ENCODE assay signal across 20 cellular contexts in the genomic region with DNA sequence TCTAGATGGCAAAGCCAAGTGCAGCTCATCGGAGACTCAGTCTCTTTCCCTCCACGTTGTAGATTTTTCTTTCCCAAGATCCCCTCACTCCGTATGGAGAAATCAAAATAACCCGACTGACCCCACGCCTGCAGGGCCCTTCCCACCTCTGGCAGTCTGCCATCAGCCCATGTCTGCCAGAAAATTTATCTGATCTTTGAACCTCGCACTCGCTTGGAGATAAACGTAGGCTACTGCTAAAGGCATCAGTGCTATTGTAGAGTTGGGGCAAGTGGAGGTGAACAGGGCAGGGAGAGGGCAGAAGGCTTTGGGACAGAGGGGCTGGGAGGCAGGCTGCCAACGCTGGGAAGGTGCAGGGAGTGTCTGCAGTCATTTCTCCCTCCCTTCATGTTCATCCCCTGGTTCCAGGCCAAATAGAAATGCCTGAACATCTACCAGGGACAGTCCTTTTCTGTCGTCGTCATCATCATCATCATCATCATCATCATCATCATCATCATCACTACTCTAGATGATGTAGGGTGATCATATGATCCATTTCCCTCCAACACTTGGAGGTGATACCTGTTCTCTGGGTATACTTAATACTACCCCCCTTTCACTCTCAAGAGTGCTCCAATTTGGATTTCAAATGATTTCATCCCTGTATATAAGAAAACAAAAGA.
A peak's percentile ranks its signal among the peaks of the same experiment; 100 is the strongest.
DNase-seq lines count a peak whose midpoint lies in the region; ATAC-seq, FAIRE-seq and TF ChIP-seq lines count a peak whose summit lies in the region.
"Had no signal": no experiment of that assay in that cellular context is flagged by ENCODE, and none has a peak within 500 bp of the region (broad histone marks: within the 10 kb centered on the region; RNA-seq: fewer than 3 reads in every experiment).

No MANE protein-coding gene starts in this region.

- POLR2A ChIA-PET in HepG2 (lab: Yijun Ruan, JAX): no interaction called here

- WGBS in HepG2 (ENCODE audit: low lambda C conversion rate): 5% methylated on average over 11 of the region's 11 CpGs
- WGBS in small intestine, 3 donors: 9 to 40% (median 20%) methylated on average over 11 of the region's 11 CpGs

- FAIRE-seq in HepG2 (lab: Jason Lieb, UNC) (peak; percentile 80), small intestine (lab: Jason Lieb, UNC) (no peak)
- FAIRE-seq: G401.6 had no signal

- no peak for TF ChIP-seq POLR2A in HepG2 (IDR thresholded peaks at IDR 0.05; ENCODE audit: insufficient read depth in 1 of 2, low read depth in 2 of 2, low read length in 2 of 2)

- TF ChIP-seq EP300 in HepG2 (IDR thresholded peaks at IDR 0.05; ENCODE audit: low read depth in 2 of 2, low read length in 2 of 2) (peak in 1 of 2 experiments; percentile 52; a peak in 2 of 4 replicates), HepG2 (CRISPR knock-in tag; IDR thresholded peaks at IDR 0.05; ENCODE audit: borderline replicate concordance) (no peak)

- H3K9me3 Mint-ChIP-seq in immature natural killer cell: no peaks in the 10 kb centered on the region
- H3K9me3 Mint-ChIP-seq: H9 had no signal

- H3K79me2 ChIP-seq in HepG2 (ENCODE audit: insufficient read depth, low read length): no peaks in the 10 kb centered on the region

- peak overlapping the region in 1 of 3 experiments; percentile 11; a peak in 1 of 6 replicates for H3K4me3 ChIP-seq in HepG2 (replicated peaks in 1 of 3; ENCODE audit: insufficient read depth in 1 of 3, low read depth in 2 of 3, low read length in 3 of 3)
- H3K4me3 ChIP-seq in small intestine (ENCODE audit: low read depth in 1 of 2, low read length in 2 of 2): no peak overlapping the region

- H3K4me2 ChIP-seq in HepG2 (ENCODE audit: low read depth, low read length): peak overlapping the region; percentile 59

- H3K27ac Mint-ChIP-seq in immature natural killer cell: no peak overlapping the region
- H3K27ac Mint-ChIP-seq: B cell had no signal

- no peak for ATAC-seq in SK-N-SH treated with all-trans-retinoic acid at 6 μM for 48 hours
- ATAC-seq in HepG2: peak; percentile 69

- DNase-seq in HuH-7.5 (ENCODE audit: low spot score) (peak; percentile 61), HepG2 (ENCODE audit: low spot score) (peak; percentile 73), small intestine (peak; percentile 47), NCI-H226 (no peak), COLO668 (lab: John Stamatoyannopoulos, UW; ENCODE audit: unreplicated experiment) (no peak), immature natural killer cell (no peak)
- DNase-seq: Caco-2, H9, KG1, MV-4-11, NCI-H1417, NCI-H187, NCI-H2107, NCI-H345, NCI-H524 treated with DMSO at 0.1 percent for 48 hours, RPMI8226, SHP77 treated with DMSO at 0.1 percent for 48 hours had no signal

- H2AFZ ChIP-seq in HepG2 (ENCODE audit: low read length): no peak overlapping the region

- H3K9ac ChIP-seq in HepG2 (ENCODE audit: insufficient read depth, low read depth, low read length): no peak overlapping the region

- in situ Hi-C loops in HepG2 (cut with HindIII; ENCODE audit: extremely low pct_ligation_motif_present, low pct_unique_long_range_greater_than_20kb): no loop called here

- no peak for TF ChIP-seq RAD21 in HepG2 (CRISPR knock-in tag; IDR thresholded peaks at IDR 0.05)

- no peak for TF ChIP-seq CTCF in HepG2 (CRISPR knock-in tag; IDR thresholded peaks at IDR 0.05)

- H4K20me1 ChIP-seq in HepG2 (ENCODE audit: insufficient read depth, low read length): no peaks in the 10 kb centered on the region

- no peaks in the 10 kb centered on the region for H3K36me3 ChIP-seq in HepG2 (replicated peaks in 1 of 2; ENCODE audit: control insufficient read depth in 1 of 2, insufficient read depth in 2 of 2, low read length in 2 of 2)
- H3K36me3 ChIP-seq in small intestine (ENCODE audit: control insufficient read depth in 2 of 2, insufficient read depth in 2 of 2, low read length in 2 of 2): no peaks in the 10 kb centered on the region

- CTCF ChIA-PET in HepG2 (lab: Yijun Ruan, JAX; ENCODE audit: low intra/inter-chr PET ratio, low total read pairs): no interaction called here

- H3K36me3 Mint-ChIP-seq in immature natural killer cell: no peaks in the 10 kb centered on the region

- intact Hi-C loops in HepG2 (cut with micrococcal nuclease; ENCODE audit: unreplicated experiment): no loop called here

- H3K9me3 ChIP-seq in HepG2 (ENCODE audit: low read length) (no peaks in the 10 kb centered on the region), small intestine (ENCODE audit: control insufficient read depth, low read depth) (no peaks in the 10 kb centered on the region)
- H3K9me3 ChIP-seq: Caco-2 had no signal

- H3K27ac ChIP-seq in HepG2 (ENCODE audit: extremely low read length, insufficient read depth, low read length): no peak overlapping the region
- H3K27ac ChIP-seq in small intestine (ENCODE audit: low read depth in 1 of 2, low read length in 1 of 2): no peak overlapping the region

- H3K4me1 Mint-ChIP-seq in immature natural killer cell: no peaks in the 10 kb centered on the region
- H3K4me1 Mint-ChIP-seq: B cell, H9 had no signal

- peaks cover 3 to 7% (median 4%) of the 10 kb centered on the region in 3 donors for H3K27me3 Mint-ChIP-seq in immature natural killer cell (ENCODE audit: low read depth in 3 of 3)

- no peak overlapping the region for H3K4me3 Mint-ChIP-seq in immature natural killer cell
- H3K4me3 Mint-ChIP-seq: B cell, H9 had no signal

- H3K27me3 ChIP-seq in HepG2 (ENCODE audit: control insufficient read depth in 1 of 2, insufficient read depth in 2 of 2, low read length in 2 of 2) (peaks cover 3 to 20% of the 10 kb centered on the region in 2 experiments; a peak in 4 of 5 replicates), small intestine (ENCODE audit: control insufficient read depth in 2 of 2, insufficient read depth in 2 of 2, low read length in 2 of 2) (no peaks in the 10 kb centered on the region)

- H3K4me1 ChIP-seq in HepG2 (ENCODE audit: insufficient read depth, low read length) (peaks cover 47% of the 10 kb centered on the region), small intestine (ENCODE audit: control insufficient read depth in 2 of 2, insufficient read depth in 1 of 2, low read depth in 1 of 2, low read length in 1 of 2) (peaks cover 2 to 4% of the 10 kb centered on the region in 2 donors)
- H3K4me1 ChIP-seq: Caco-2 had no signal

- no TSS peak for BruUV-seq in HepG2 (replicated peaks; lab: Mats Ljungman, UMichigan)

TF ChIP-seq in SK-N-SH treated with all-trans-retinoic acid at 6 μM for 48 hours, 23 proteins besides CTCF, POLR2A, EP300 and RAD21:
- no peak for TF ChIP-seq CSDC2 (CRISPR knock-in tag; IDR thresholded peaks at IDR 0.05)
- 0 out of 2 replicates have a peak, but pooled peaks have one; percentile 12 for TF ChIP-seq TCF4 (CRISPR knock-in tag; IDR thresholded peaks at IDR 0.05; ENCODE audit: borderline replicate concordance)

TF ChIP-seq in HepG2, 621 proteins besides CTCF, POLR2A, EP300 and RAD21 (continues in another document):
- TF ChIP-seq, protein P1, sequence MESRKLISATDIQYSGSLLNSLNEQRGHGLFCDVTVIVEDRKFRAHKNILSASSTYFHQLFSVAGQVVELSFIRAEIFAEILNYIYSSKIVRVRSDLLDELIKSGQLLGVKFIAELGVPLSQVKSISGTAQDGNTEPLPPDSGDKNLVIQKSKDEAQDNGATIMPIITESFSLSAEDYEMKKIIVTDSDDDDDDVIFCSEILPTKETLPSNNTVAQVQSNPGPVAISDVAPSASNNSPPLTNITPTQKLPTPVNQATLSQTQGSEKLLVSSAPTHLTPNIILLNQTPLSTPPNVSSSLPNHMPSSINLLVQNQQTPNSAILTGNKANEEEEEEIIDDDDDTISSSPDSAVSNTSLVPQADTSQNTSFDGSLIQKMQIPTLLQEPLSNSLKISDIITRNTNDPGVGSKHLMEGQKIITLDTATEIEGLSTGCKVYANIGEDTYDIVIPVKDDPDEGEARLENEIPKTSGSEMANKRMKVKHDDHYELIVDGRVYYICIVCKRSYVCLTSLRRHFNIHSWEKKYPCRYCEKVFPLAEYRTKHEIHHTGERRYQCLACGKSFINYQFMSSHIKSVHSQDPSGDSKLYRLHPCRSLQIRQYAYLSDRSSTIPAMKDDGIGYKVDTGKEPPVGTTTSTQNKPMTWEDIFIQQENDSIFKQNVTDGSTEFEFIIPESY (CRISPR knock-in tag; IDR thresholded peaks at IDR 0.05): no peak
- TF ChIP-seq HDAC1 (CRISPR knock-in tag; IDR thresholded peaks at IDR 0.05): 0 out of 2 replicates have a peak, but pooled peaks have one; percentile 28
- TF ChIP-seq TAF1 (CRISPR knock-in tag; IDR thresholded peaks at IDR 0.05): no peak
- TF ChIP-seq ZNF800 (CRISPR knock-in tag; IDR thresholded peaks at IDR 0.05): no peak
- TF ChIP-seq GTF2F1 (IDR thresholded peaks at IDR 0.05; ENCODE audit: low read length): no peak
- TF ChIP-seq NRL (CRISPR knock-in tag; IDR thresholded peaks at IDR 0.05; ENCODE audit: borderline replicate concordance): no peak
- TF ChIP-seq ZNF431 (CRISPR knock-in tag; IDR thresholded peaks at IDR 0.05; ENCODE audit: borderline replicate concordance, low read depth): no peak
- no peak for TF ChIP-seq JUNB (CRISPR knock-in tag; IDR thresholded peaks at IDR 0.05; ENCODE audit: borderline replicate concordance)
- TF ChIP-seq HOXA9 (CRISPR knock-in tag; IDR thresholded peaks at IDR 0.05; ENCODE audit: borderline replicate concordance): no peak
- TF ChIP-seq SOX13 (IDR thresholded peaks at IDR 0.05): no peak
- TF ChIP-seq SOX13 (CRISPR knock-in tag; conservative IDR thresholded peaks at IDR 0.05 in 1 of 2, IDR thresholded peaks at IDR 0.05 in 1 of 2): peak in 1 of 2 experiments; percentile 59; a peak in 2 of 4 replicates
- TF ChIP-seq MXD4 (CRISPR knock-in tag; IDR thresholded peaks at IDR 0.05): no peak
- TF ChIP-seq CCAR2 (optimal IDR thresholded peaks at IDR 0.05; ENCODE audit: low read depth, low read length): no peak
- TF ChIP-seq ZNF724P (CRISPR knock-in tag; IDR thresholded peaks at IDR 0.05; ENCODE audit: borderline replicate concordance): no peak
- TF ChIP-seq ZNF234 (CRISPR knock-in tag; conservative IDR thresholded peaks at IDR 0.05): no peak

Comparison
In these comparisons a context has a peak if more than half of its experiments do, and no peak if none do; other contexts are left out.
1. DNase-seq: peak in HuH-7.5 (single experiment), HepG2 (single experiment) and small intestine (single experiment); none in NCI-H226 (single experiment), COLO668 (single experiment) and immature natural killer cell (0 of 3).